In genomic region chr17:58911741-58912343, GRCh38 we compare ENCODE assay signal across 18 cellular contexts.
"Had no signal": no experiment of that assay in that cellular context is flagged by ENCODE, and none has a peak within 500 bp of the region (broad histone marks: within the 10 kb centered on the region; RNA-seq: fewer than 3 reads in every experiment).

No MANE protein-coding gene starts in this region.

- FAIRE-seq: keratinocyte had no signal

- H3K4me1 ChIP-seq: esophagus squamous epithelium had no signal

- H3K27ac ChIP-seq: cardiac muscle cell, esophagus squamous epithelium had no signal

- ATAC-seq: activated CD8-positive, alpha-beta memory T cell treated with anti-CD3 and anti-CD28 coated beads, Interleukin-2, amount 10 ng/mL, durations not matched to agents 7 days and 5 days; left lobe of liver; stimulated activated naive B cell treated with anti-CD40 and anti-IgM and Interleukin-4, amounts not matched to agents 10 μg/mL and 1 μg/mL and 100 μg/mL, for 72 hours had no signal

- DNase-seq: activated CD4-positive, alpha-beta memory T cell treated with anti-CD3 and anti-CD28 coated beads, Interleukin-2, amount 10 ng/mL, durations not matched to agents 7 days and 5 days; activated CD4-positive, alpha-beta T cell treated with anti-CD3 and anti-CD28 coated beads for 4 hours; activated CD8-positive, alpha-beta memory T cell treated with anti-CD3 and anti-CD28 coated beads, Interleukin-2, amount 10 ng/mL, durations not matched to agents 7 days and 5 days; activated naive CD4-positive, alpha-beta T cell; activated naive CD8-positive, alpha-beta T cell treated with anti-CD3 and anti-CD28 coated beads, Interleukin-2, amount 10 ng/mL, durations not matched to agents 7 days and 5 days; amygdala; dermis blood vessel endothelial cell; effector memory CD4-positive, alpha-beta T cell; esophagus squamous epithelium; foreskin fibroblast; hippocampal formation; midbrain; occipital lobe; posterior cingulate gyrus; stimulated activated naive B cell treated with anti-CD40 and anti-IgM and Interleukin-4, amounts not matched to agents 10 μg/mL and 1 μg/mL and 100 μg/mL, for 72 hours had no signal

- H3K4me3 ChIP-seq: cardiac muscle cell, esophagus squamous epithelium had no signal

- H3K36me3 ChIP-seq: cardiac muscle cell, esophagus squamous epithelium had no signal

- H3K27me3 ChIP-seq: cardiac muscle cell, esophagus squamous epithelium had no signal
